11 cellular contexts compared by ENCODE assay signal in the genomic region with DNA sequence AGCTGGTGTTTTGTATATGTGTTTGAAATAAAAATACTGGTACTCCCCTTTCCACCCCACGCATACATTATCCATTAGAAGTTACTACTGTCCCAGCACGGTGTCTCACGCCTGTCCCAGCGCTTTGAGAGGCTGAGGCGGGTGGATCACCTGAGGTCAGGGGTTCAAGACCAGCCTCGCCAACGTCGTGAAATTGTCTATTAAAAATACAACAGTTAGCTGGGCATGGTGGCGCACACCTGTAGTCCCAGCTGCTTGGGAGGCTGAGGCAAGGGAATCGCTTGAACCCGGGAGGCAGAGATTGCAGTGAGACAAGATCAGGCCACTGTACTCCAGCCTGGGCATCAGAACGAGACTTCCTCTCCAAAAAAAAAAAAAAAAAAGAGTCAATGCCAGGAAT. TPM values are rescaled to one million over a fixed set of nuclear protein-coding genes. Genes with fewer than 3 reads are reported as not detected.
DNase-seq lines count a peak whose midpoint lies in the region; ATAC-seq and TF ChIP-seq lines count a peak whose summit lies in the region.
"Had no signal": no experiment of that assay in that cellular context is flagged by ENCODE, and none has a peak within 500 bp of the region (broad histone marks: within the 10 kb centered on the region; RNA-seq: fewer than 3 reads in every experiment).

No MANE protein-coding gene starts in this region.

- H3K4me3 ChIP-seq in iPS-20b (ENCODE audit: low read length): no peak overlapping the region

- H3K27ac Mint-ChIP-seq in activated naive CD4-positive, alpha-beta T cell treated with anti-CD3 and anti-CD28 coated beads, Interleukin-2, amount 50 U/mL, for 24 hours: peak overlapping the region; percentile 59
- peak overlapping the region; percentile 21 for H3K27ac Mint-ChIP-seq in stimulated activated effector memory CD8-positive, alpha-beta T cell treated with anti-CD3 and anti-CD28 coated beads, Interleukin-12 subunit alpha, Interleukin-12 subunit beta, amount 100 ng/mL, for 72 hours

- H3K27me3 Mint-ChIP-seq in activated naive CD4-positive, alpha-beta T cell treated with anti-CD3 and anti-CD28 coated beads, Interleukin-2, amount 50 U/mL, for 24 hours: no peaks in the 10 kb centered on the region

- H3K36me3 ChIP-seq in iPS-20b (ENCODE audit: insufficient read depth, low read depth, low read length): no peaks in the 10 kb centered on the region

- no peak for TF ChIP-seq CTCF in VCaP (conservative IDR thresholded peaks at IDR 0.05)

- intact Hi-C loops in left colon (cut with DNase I, micrococcal nuclease): no loop called here

- H3K9me3 Mint-ChIP-seq in activated naive CD4-positive, alpha-beta T cell treated with anti-CD3 and anti-CD28 coated beads, Interleukin-2, amount 50 U/mL, for 24 hours: no peaks in the 10 kb centered on the region
- no peaks in the 10 kb centered on the region for H3K9me3 Mint-ChIP-seq in stimulated activated effector memory CD8-positive, alpha-beta T cell treated with anti-CD3 and anti-CD28 coated beads, Interleukin-12 subunit alpha, Interleukin-12 subunit beta, amount 100 ng/mL, for 72 hours

- H3K4me1 ChIP-seq in iPS-20b (ENCODE audit: insufficient read depth, low read length): peaks cover 21% of the 10 kb centered on the region

- H3K9ac ChIP-seq in iPS-20b (ENCODE audit: low read depth, low read length): no peak overlapping the region

- H3K9me3 ChIP-seq in iPS-20b (ENCODE audit: insufficient read depth, low read depth, low read length): no peaks in the 10 kb centered on the region

- H3K4me1 Mint-ChIP-seq in activated naive CD4-positive, alpha-beta T cell treated with anti-CD3 and anti-CD28 coated beads, Interleukin-2, amount 50 U/mL, for 24 hours: peaks cover 61% of the 10 kb centered on the region
- peaks cover 53% of the 10 kb centered on the region for H3K4me1 Mint-ChIP-seq in stimulated activated effector memory CD8-positive, alpha-beta T cell treated with anti-CD3 and anti-CD28 coated beads, Interleukin-12 subunit alpha, Interleukin-12 subunit beta, amount 100 ng/mL, for 72 hours

- H3K36me3 Mint-ChIP-seq in activated naive CD4-positive, alpha-beta T cell treated with anti-CD3 and anti-CD28 coated beads, Interleukin-2, amount 50 U/mL, for 24 hours: peaks cover 10% of the 10 kb centered on the region
- H3K36me3 Mint-ChIP-seq in stimulated activated effector memory CD8-positive, alpha-beta T cell treated with anti-CD3 and anti-CD28 coated beads, Interleukin-12 subunit alpha, Interleukin-12 subunit beta, amount 100 ng/mL, for 72 hours: peaks cover 59% of the 10 kb centered on the region

- H3K27me3 ChIP-seq in iPS-20b (ENCODE audit: insufficient read depth, low read length): no peaks in the 10 kb centered on the region

- peak overlapping the region; percentile 48 for H3K27ac ChIP-seq in VCaP
- H3K27ac ChIP-seq in iPS-20b (ENCODE audit: low read length): peak overlapping the region; percentile 22

- no peak for DNase-seq in activated naive CD4-positive, alpha-beta T cell (lab: John Stamatoyannopoulos, UW)
- no peak for DNase-seq in stimulated activated effector memory CD8-positive, alpha-beta T cell treated with anti-CD3 and anti-CD28 coated beads, Interleukin-12 subunit alpha, Interleukin-12 subunit beta, amount 100 ng/mL, for 72 hours (ENCODE audit: low spot score in 2 of 2)
- DNase-seq in left colon: no peak
- DNase-seq: effector CD8-positive, alpha-beta T cell; GOT3; MV-4-11 had no signal

- H3K4me3 Mint-ChIP-seq in activated naive CD4-positive, alpha-beta T cell treated with anti-CD3 and anti-CD28 coated beads, Interleukin-2, amount 50 U/mL, for 24 hours: peak overlapping the region; percentile 69
- H3K4me3 Mint-ChIP-seq in stimulated activated effector memory CD8-positive, alpha-beta T cell treated with anti-CD3 and anti-CD28 coated beads, Interleukin-12 subunit alpha, Interleukin-12 subunit beta, amount 100 ng/mL, for 72 hours: peak overlapping the region; percentile 84

- ATAC-seq in stimulated activated effector memory CD8-positive, alpha-beta T cell treated with anti-CD3 and anti-CD28 coated beads, Interleukin-12 subunit alpha, Interleukin-12 subunit beta, amount 100 ng/mL, for 72 hours: no peak
- ATAC-seq in GM19452 (IDR thresholded peaks at IDR 0.05; ENCODE audit: unreplicated experiment) (no peak), GM21390 (IDR thresholded peaks at IDR 0.05; ENCODE audit: unreplicated experiment) (no peak), left colon (no peak)

RNA-seq across cellular contexts. Expression of a gene that starts 2.7 kb away (rescaled TPM):
- 10 to 100 TPM; 28.7 to 71.0 TPM for total RNA-seq in left colon
